In the genomic region with DNA sequence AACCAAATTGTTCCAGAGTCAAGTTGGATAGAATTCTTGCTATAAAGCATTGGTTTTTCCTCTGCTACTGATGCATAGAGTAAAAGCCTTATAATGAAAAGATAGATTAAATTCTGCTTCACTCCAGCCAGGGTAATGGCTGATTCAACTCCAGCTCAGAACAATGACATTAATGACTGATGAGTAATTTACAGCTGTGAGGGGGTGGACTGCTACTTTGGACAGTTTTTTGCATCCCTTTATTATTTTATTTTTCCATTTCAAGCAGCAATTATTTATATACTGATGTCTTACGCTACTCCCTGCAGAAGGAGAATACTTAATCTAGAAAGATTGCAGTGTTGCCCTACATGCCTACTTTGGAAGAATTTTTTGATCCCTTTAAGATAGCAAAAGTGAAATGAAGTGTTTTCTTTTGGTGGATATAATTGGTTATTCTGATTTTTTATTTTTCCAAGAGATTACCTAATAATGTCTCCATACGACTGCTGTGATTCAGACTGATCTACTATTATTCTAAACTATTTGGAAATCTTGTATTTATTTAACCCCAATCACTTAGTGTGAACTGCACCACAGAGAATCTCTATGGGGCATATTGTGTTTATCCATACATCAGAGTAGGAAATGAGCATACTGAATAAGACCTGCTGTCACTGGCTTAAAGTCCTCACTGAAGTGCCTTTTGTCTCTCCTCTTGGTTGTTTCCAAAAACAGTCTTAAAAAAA, we compare ENCODE assay signal across 14 cellular contexts.
DNase-seq lines count a peak whose midpoint lies in the region; ATAC-seq and TF ChIP-seq lines count a peak whose summit lies in the region.
"Had no signal": no experiment of that assay in that cellular context is flagged by ENCODE, and none has a peak within 500 bp of the region (broad histone marks: within the 10 kb centered on the region; RNA-seq: fewer than 3 reads in every experiment).

No MANE protein-coding gene starts in this region.

- no peak overlapping the region for H2BK120ac ChIP-seq in IMR-90 (ENCODE audit: low read depth, low read length)

- ATAC-seq in IMR-90 (ENCODE audit: low read depth) (peak; percentile 69), HG03280 (IDR thresholded peaks at IDR 0.05; ENCODE audit: unreplicated experiment) (no peak)
- ATAC-seq: activated T-cell treated with anti-CD3 and anti-CD28 coated beads, Interleukin-2, amount 50 U/mL, for 4 hours; Panc1 had no signal

- no peak overlapping the region for H3K18ac ChIP-seq in IMR-90 (ENCODE audit: low read depth, low read length)

- H2AFZ ChIP-seq in IMR-90 (replicated peaks; ENCODE audit: low read length, poor library complexity): no peak overlapping the region
- H2AFZ ChIP-seq in mammary epithelial cell (ENCODE audit: low read depth, low read length): no peak overlapping the region
- H2AFZ ChIP-seq: parathyroid adenoma had no signal

- no peak overlapping the region for H3K23ac ChIP-seq in IMR-90 (ENCODE audit: low read depth, low read length)

- TF ChIP-seq CTCF in IMR-90 (conservative IDR thresholded peaks at IDR 0.05; ENCODE audit: low read depth, low read length): no peak
- no peak for TF ChIP-seq CTCF in mammary epithelial cell (conservative IDR thresholded peaks at IDR 0.05 in 1 of 2, IDR thresholded peaks at IDR 0.05 in 1 of 2; ENCODE audit: extremely low read depth in 1 of 2, insufficient read depth in 1 of 2, low read depth in 1 of 2, low read length in 2 of 2)

- H3K4me2 ChIP-seq in IMR-90 (ENCODE audit: low read depth, low read length) (peak overlapping the region; percentile 37; the same call in 1 of the 2 replicates), mammary epithelial cell (ENCODE audit: insufficient read depth, low read depth, low read length) (peak overlapping the region; percentile 25)

- WGBS in IMR-90 (ENCODE audit: extremely low coverage in 2 of 2, insufficient read length in 1 of 2), 2 experiments: no CpG with 5 or more reads among the region's 2 CpGs
- 47% methylated on average over 2 of the region's 2 CpGs for WGBS in mammary epithelial cell (ENCODE audit: low coverage, missing lambda C conversion rate)

- H3K9me3 ChIP-seq in IMR-90 (ENCODE audit: control insufficient read depth, insufficient read depth, low read length) (no peaks in the 10 kb centered on the region), mammary epithelial cell (replicated peaks; ENCODE audit: insufficient read depth, low read length) (no peaks in the 10 kb centered on the region)

- no peak for TF ChIP-seq RAD21 in IMR-90 (IDR thresholded peaks at IDR 0.05; ENCODE audit: low read length)

- H3K27me3 ChIP-seq in IMR-90 (ENCODE audit: control insufficient read depth, insufficient read depth, low read length) (no peaks in the 10 kb centered on the region), mammary epithelial cell (ENCODE audit: insufficient read depth, low read length) (no peaks in the 10 kb centered on the region)

- no peak overlapping the region for H2BK15ac ChIP-seq in IMR-90 (ENCODE audit: low read depth, low read length)

- no peaks in the 10 kb centered on the region for H4K20me1 ChIP-seq in IMR-90 (ENCODE audit: insufficient read depth, low read length)
- no peaks in the 10 kb centered on the region for H4K20me1 ChIP-seq in mammary epithelial cell (ENCODE audit: insufficient read depth, low read length)

- H3K9ac ChIP-seq in IMR-90 (ENCODE audit: low read depth, low read length): no peak overlapping the region
- H3K9ac ChIP-seq in mammary epithelial cell (ENCODE audit: insufficient read depth, low read length): no peak overlapping the region
- H3K9ac ChIP-seq: parathyroid adenoma had no signal

- H3K36me3 ChIP-seq in IMR-90 (ENCODE audit: control insufficient read depth, insufficient read depth, low read length) (no peaks in the 10 kb centered on the region), mammary epithelial cell (ENCODE audit: insufficient read depth, low read length) (no peaks in the 10 kb centered on the region)

- no peaks in the 10 kb centered on the region for H3K9me1 ChIP-seq in IMR-90 (ENCODE audit: insufficient read depth, low read length)

- no peak overlapping the region for H4K8ac ChIP-seq in IMR-90 (ENCODE audit: low read depth in 2 of 2, low read length in 2 of 2)

- no peak overlapping the region for H4K5ac ChIP-seq in IMR-90 (ENCODE audit: low read depth, low read length)

- no peak overlapping the region for H3K4ac ChIP-seq in IMR-90 (ENCODE audit: low read depth, low read length)

- BruUV-seq in IMR-90 (replicated peaks; lab: Mats Ljungman, UMichigan) (no TSS peak), mammary epithelial cell (replicated peaks; lab: Mats Ljungman, UMichigan) (no TSS peak)

- dilution Hi-C loops in IMR-90 (cut with HindIII; ENCODE audit: low sequenced_read_pairs, unreplicated experiment) (no loop called here), mammary epithelial cell (cut with HindIII; ENCODE audit: low sequenced_read_pairs) (no loop called here)

- H3K4me1 ChIP-seq in IMR-90 (ENCODE audit: control insufficient read depth, insufficient read depth, low read length) (no peaks in the 10 kb centered on the region), mammary epithelial cell (ENCODE audit: insufficient read depth, low read length) (peaks cover 16% of the 10 kb centered on the region)

- no peak overlapping the region for H3K14ac ChIP-seq in IMR-90 (replicated peaks; ENCODE audit: low read depth, low read length)

- H2BK20ac ChIP-seq in IMR-90 (ENCODE audit: low read depth, low read length): no peak overlapping the region

- intact Hi-C loops in IMR-90 (cut with micrococcal nuclease): loop anchor here (2.0 kb wide), 1 partner anchor 48 kb away; no protein-coding TSS in a partner anchor
- intact Hi-C loops in mammary epithelial cell (cut with micrococcal nuclease): loop anchor here (5.0 kb wide), 1 partner anchor 425 kb away; no protein-coding TSS in a partner anchor
- intact Hi-C loops in cardiac septum (cut with DNase I): no loop called here

- H3K27ac ChIP-seq in IMR-90 (ENCODE audit: insufficient read depth, low read length) (no peak overlapping the region), mammary epithelial cell (ENCODE audit: insufficient read depth, low read depth, low read length) (no peak overlapping the region)
- H3K27ac ChIP-seq: parathyroid adenoma had no signal

- no peak overlapping the region for H3K56ac ChIP-seq in IMR-90 (ENCODE audit: extremely low read depth, insufficient read depth, low read length)

- CTCF ChIA-PET in IMR-90 (lab: Yijun Ruan, JAX) (no interaction called here), mammary epithelial cell (lab: Charles Lee; ENCODE audit: low non-redundant PET) (no interaction called here)

- H2AK5ac ChIP-seq in IMR-90 (ENCODE audit: low read depth, low read length): no peak overlapping the region

- in situ Hi-C loops in IMR-90 (cut with MboI; ENCODE audit: low sequenced_read_pairs) (no loop called here), mammary epithelial cell (cut with MboI; ENCODE audit: low sequenced_read_pairs in 2 of 2) (no loop called here)

- no peaks in the 10 kb centered on the region for H3K79me2 ChIP-seq in mammary epithelial cell (ENCODE audit: insufficient read depth, low read length)
- H3K79me2 ChIP-seq: parathyroid adenoma had no signal

- DNase-seq in COLO829 (ENCODE audit: low spot score) (peak; percentile 32), IMR-90 (peak; percentile 67), mammary epithelial cell (peak; percentile 61), kidney tubule cell (ENCODE audit: low spot score) (peak; percentile 42), anterior cingulate cortex (lab: John Stamatoyannopoulos, UW) (no peak), iPS-NIHi7 (ENCODE audit: extremely low spot score) (no peak), cardiac septum (ENCODE audit: low spot score) (no peak)
- DNase-seq: activated CD4-positive, alpha-beta T cell treated with anti-CD3 and anti-CD28 coated beads, Interleukin-2, amount 10 ng/mL, durations not matched to agents 24 days and 14 days; activated T-cell treated with anti-CD3 and anti-CD28 coated beads, Interleukin-2, amount 50 U/mL, for 4 hours; NCI-H1694 treated with DMSO at 0.1 percent for 48 hours; NCI-H524 had no signal

- no peak overlapping the region for H3K4me3 ChIP-seq in IMR-90 (ENCODE audit: insufficient read depth, low read depth, low read length)
- no peak overlapping the region for H3K4me3 ChIP-seq in mammary epithelial cell (replicated peaks in 1 of 3; ENCODE audit: insufficient read depth in 1 of 3, low read depth in 2 of 3, low read length in 3 of 3)

- POLR2A ChIA-PET in IMR-90 (lab: Charles Lee; ENCODE audit: unreplicated experiment): no interaction called here

- no peak overlapping the region for H2BK5ac ChIP-seq in IMR-90 (ENCODE audit: low read depth, low read length, poor library complexity, severe bottlenecking)

- no peaks in the 10 kb centered on the region for H3K79me1 ChIP-seq in IMR-90 (ENCODE audit: low read depth in 1 of 2, low read length in 2 of 2)

- H2AK9ac ChIP-seq in IMR-90 (replicated peaks; ENCODE audit: low read depth, low read length, poor library complexity): no peak overlapping the region

- no peak overlapping the region for H4K91ac ChIP-seq in IMR-90 (ENCODE audit: insufficient read depth, low read depth, low read length)

- no peak for TF ChIP-seq POLR2A in IMR-90 (IDR thresholded peaks at IDR 0.05; ENCODE audit: low read depth, low read length)

TF ChIP-seq in IMR-90, 13 proteins besides CTCF, POLR2A, EP300 and RAD21:
- TF ChIP-seq CEBPB (IDR thresholded peaks at IDR 0.05; ENCODE audit: low read depth, low read length) (peak; percentile 27; the same call in 1 of the 2 replicates), RFX5 (IDR thresholded peaks at IDR 0.05; ENCODE audit: low read depth, low read length) (no peak)

Comparison
In these comparisons a context has a peak if more than half of its experiments do, and no peak if none do; other contexts are left out.
1. DNase-seq: peak in COLO829 (single experiment), IMR-90 (single experiment), mammary epithelial cell (single experiment) and kidney tubule cell (single experiment); none in anterior cingulate cortex (0 of 58), iPS-NIHi7 (single experiment) and cardiac septum (single experiment).